In genomic region chr2:3868426-3868825, GRCh38 we compare ENCODE assay signal across 30 cellular contexts.
"Had no signal": no experiment of that assay in that cellular context is flagged by ENCODE, and none has a peak within 500 bp of the region (broad histone marks: within the 10 kb centered on the region; RNA-seq: fewer than 3 reads in every experiment).

No MANE protein-coding gene starts in this region.

- H3K4me1 Mint-ChIP-seq: mesothelial cell of epicardium; naive B cell; stimulated activated naive CD8-positive, alpha-beta T cell treated with anti-CD3 and anti-CD28 coated beads, Interleukin-15, amount 100 ng/mL, for 72 hours had no signal

- H2AFZ ChIP-seq: hepatocyte, neural progenitor cell had no signal

- H3K36me3 Mint-ChIP-seq: mesothelial cell of epicardium; naive B cell; natural killer cell treated with Interleukin-12 subunit alpha and Interleukin-12 subunit beta and Interleukin-15 and Interleukin-18, amount 100 ng/mL, for 72 hours; neural progenitor cell had no signal

- ATAC-seq: effector memory CD8-positive, alpha-beta T cell; gastrocnemius medialis; left lung; mucosa of descending colon; psoas muscle; right lobe of liver; stimulated activated naive CD8-positive, alpha-beta T cell treated with anti-CD3 and anti-CD28 coated beads, Interleukin-15, amount 100 ng/mL, for 72 hours; upper lobe of right lung had no signal

- H3K4me1 ChIP-seq: gastrocnemius medialis, left lung, neural progenitor cell, psoas muscle, right lobe of liver, testis, transverse colon, upper lobe of right lung, uterus had no signal

- H3K9me3 ChIP-seq: gastrocnemius medialis, left lung, ovary, psoas muscle, right lobe of liver, testis, transverse colon, upper lobe of right lung, uterus had no signal

- H3K4me2 ChIP-seq: hepatocyte, neural progenitor cell, smooth muscle cell had no signal

- H3K9me3 Mint-ChIP-seq: mesothelial cell of epicardium; natural killer cell treated with Interleukin-12 subunit alpha and Interleukin-12 subunit beta and Interleukin-15 and Interleukin-18, amount 100 ng/mL, for 72 hours; stimulated activated naive CD8-positive, alpha-beta T cell treated with anti-CD3 and anti-CD28 coated beads, Interleukin-15, amount 100 ng/mL, for 72 hours had no signal

- H3K4me3 Mint-ChIP-seq: effector memory CD8-positive, alpha-beta T cell; mesothelial cell of epicardium; naive B cell; natural killer cell treated with Interleukin-12 subunit alpha and Interleukin-12 subunit beta and Interleukin-15 and Interleukin-18, amount 100 ng/mL, for 72 hours; neural progenitor cell; stimulated activated naive CD8-positive, alpha-beta T cell treated with anti-CD3 and anti-CD28 coated beads, Interleukin-15, amount 100 ng/mL, for 72 hours had no signal

- DNase-seq: cortex of kidney; effector memory CD8-positive, alpha-beta T cell; foreskin fibroblast; gastrocnemius medialis; head of caudate nucleus; kidney; left lung; mesenchymal stem cell; mucosa of descending colon; naive B cell; nucleus accumbens; ovary; psoas muscle; retina; right lobe of liver; stimulated activated CD4-positive, alpha-beta T cell treated with anti-CD3 and anti-CD28 coated beads, Interleukin-12 subunit alpha, Interleukin-12 subunit beta, amount 100 ng/mL, for 4 hours; stimulated activated CD4-positive, alpha-beta T cell treated with anti-CD3 and anti-CD28 coated beads, Interleukin-1b, Interleukin-23, amount 100 ng/mL, for 48 hours; stimulated activated CD4-positive, alpha-beta T cell treated with anti-CD3 and anti-CD28 coated beads, Interleukin-4, amount 100 ng/mL, for 1 hour; stimulated activated CD8-positive, alpha-beta memory T cell treated with anti-CD3 and anti-CD28 coated beads, Interleukin-4, amount 100 ng/mL, for 48 hours; stimulated activated naive CD4-positive, alpha-beta T cell; stimulated activated naive CD8-positive, alpha-beta T cell treated with anti-CD3 and anti-CD28 coated beads, Interleukin-15, amount 100 ng/mL, for 72 hours; testis; transverse colon; upper lobe of right lung; uterus had no signal

- H3K27me3 Mint-ChIP-seq: effector memory CD8-positive, alpha-beta T cell; naive B cell; natural killer cell treated with Interleukin-12 subunit alpha and Interleukin-12 subunit beta and Interleukin-15 and Interleukin-18, amount 100 ng/mL, for 72 hours; stimulated activated naive CD8-positive, alpha-beta T cell treated with anti-CD3 and anti-CD28 coated beads, Interleukin-15, amount 100 ng/mL, for 72 hours had no signal

- H3K36me3 ChIP-seq: gastrocnemius medialis, left lung, neural progenitor cell, ovary, right lobe of liver, transverse colon, upper lobe of right lung, uterus had no signal

- H3K79me2 ChIP-seq: hepatocyte had no signal

- H3K27ac ChIP-seq: gastrocnemius medialis, hepatocyte, left lung, neural progenitor cell, ovary, psoas muscle, right lobe of liver, testis, transverse colon, upper lobe of right lung, uterus had no signal

- H3K27ac Mint-ChIP-seq: effector memory CD8-positive, alpha-beta T cell; mesothelial cell of epicardium; naive B cell; natural killer cell treated with Interleukin-12 subunit alpha and Interleukin-12 subunit beta and Interleukin-15 and Interleukin-18, amount 100 ng/mL, for 72 hours; neural progenitor cell; stimulated activated naive CD8-positive, alpha-beta T cell treated with anti-CD3 and anti-CD28 coated beads, Interleukin-15, amount 100 ng/mL, for 72 hours had no signal

- H3K9ac ChIP-seq: neural progenitor cell had no signal

- H3K4me3 ChIP-seq: gastrocnemius medialis, hepatocyte, left lung, mucosa of descending colon, neural progenitor cell, ovary, psoas muscle, right lobe of liver, smooth muscle cell, testis, transverse colon, upper lobe of right lung, uterus had no signal

- H3K27me3 ChIP-seq: gastrocnemius medialis, hepatocyte, left lung, neural progenitor cell, ovary, right lobe of liver, testis, transverse colon, upper lobe of right lung, uterus had no signal
